Comparison of ENCODE assay signal across 16 cellular contexts in the genomic region with DNA sequence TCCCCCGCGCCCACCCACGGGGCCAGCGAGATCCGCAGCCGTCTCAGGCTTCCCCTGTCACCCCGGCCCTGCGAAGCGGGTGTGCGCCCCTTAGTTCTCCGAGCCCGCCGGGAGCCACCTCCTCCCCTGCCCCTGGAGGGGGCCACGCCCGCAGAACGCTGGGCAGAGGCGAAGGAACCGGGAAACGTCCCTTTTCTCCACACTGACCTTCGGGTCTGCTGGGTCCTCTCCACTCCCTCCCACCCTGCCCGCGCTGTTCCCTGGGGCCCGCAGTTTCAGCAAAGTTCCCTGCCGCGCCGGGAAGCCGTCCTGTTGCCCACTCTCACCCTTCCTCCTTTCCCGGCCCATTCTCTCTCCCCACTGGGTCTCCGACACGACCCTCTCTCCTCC. TPM values are rescaled to one million over a fixed set of nuclear protein-coding genes. Genes with fewer than 3 reads are reported as not detected.
"Had no signal": no experiment of that assay in that cellular context is flagged by ENCODE, and none has a peak within 500 bp of the region (broad histone marks: within the 10 kb centered on the region; RNA-seq: fewer than 3 reads in every experiment).

No MANE protein-coding gene starts in this region.

RNA-seq across cellular contexts. Expression of a gene that starts 11.2 kb away (rescaled TPM):
- total RNA-seq: activated CD4-positive, alpha-beta T cell treated with anti-CD3 and anti-CD28 coated beads, Interleukin-2, amount 10 ng/mL, durations not matched to agents 7 days and 5 days; body of pancreas; cardiac septum; chondrocyte; fibroblast of lung; heart right ventricle; left cardiac atrium; lower leg skin; mesenteric fat pad; mucosa of gallbladder; occipital lobe; skeletal muscle tissue; T-helper 2 cell treated with Interferon-gamma antibody and Interleukin-4, amounts not matched to agents 100 ng/mL and 5 ng/mL, for 36 hours; testis; vagina had no signal
- polyA plus RNA-seq: fibroblast of lung, heart right ventricle, neural cell had no signal
